ENCODE assay signal across 12 cellular contexts in the genomic region with DNA sequence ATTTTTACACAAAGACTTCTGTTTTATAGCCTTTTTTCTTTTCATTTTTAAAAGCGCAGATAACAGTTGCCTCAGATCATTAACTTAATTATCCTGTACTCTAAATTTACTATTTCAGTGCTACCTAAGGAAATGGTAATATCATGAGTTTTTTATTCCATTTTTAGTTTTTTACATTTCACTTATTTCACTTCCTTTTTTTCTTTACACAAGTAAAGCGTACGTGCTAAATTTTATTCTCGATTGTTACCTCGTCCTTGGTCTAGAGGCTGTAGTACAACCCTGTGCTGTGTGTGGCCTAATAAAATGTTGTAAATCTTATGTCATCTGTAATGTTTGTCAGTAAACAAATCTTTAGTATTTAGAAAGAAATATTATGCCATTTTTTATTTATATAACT. TPM values are rescaled to one million over a fixed set of nuclear protein-coding genes. Genes with fewer than 3 reads are reported as not detected.
A peak's percentile ranks its signal among the peaks of the same experiment; 100 is the strongest.
DNase-seq lines count a peak whose midpoint lies in the region; ATAC-seq, FAIRE-seq and TF ChIP-seq lines count a peak whose summit lies in the region.
"Had no signal": no experiment of that assay in that cellular context is flagged by ENCODE, and none has a peak within 500 bp of the region (broad histone marks: within the 10 kb centered on the region; RNA-seq: fewer than 3 reads in every experiment).

No MANE protein-coding gene starts in this region.

- WGBS in small intestine, 3 donors: 61 to 88% (median 85%) methylated on average over 5 of the region's 5 CpGs

- intact Hi-C loops in dorsolateral prefrontal cortex (cut with DNase I): no loop called here

- ATAC-seq in GM18519 (IDR thresholded peaks at IDR 0.05; ENCODE audit: low FRiP score, unreplicated experiment) (peak; percentile 54), GM21529 (IDR thresholded peaks at IDR 0.05; ENCODE audit: unreplicated experiment) (peak; percentile 68), HG03196 (IDR thresholded peaks at IDR 0.05; ENCODE audit: unreplicated experiment) (peak; percentile 46), GM19035 (IDR thresholded peaks at IDR 0.05; ENCODE audit: unreplicated experiment) (no peak)

- H3K9me3 ChIP-seq in small intestine (ENCODE audit: control insufficient read depth, low read depth): no peaks in the 10 kb centered on the region

- peak overlapping the region; percentile 73 for H3K27ac ChIP-seq in epithelial cell of prostate
- H3K27ac ChIP-seq in small intestine (ENCODE audit: low read depth in 1 of 2, low read length in 1 of 2): no peak overlapping the region
- H3K27ac ChIP-seq in dorsolateral prefrontal cortex: no peak overlapping the region

- no peak for FAIRE-seq in small intestine (lab: Jason Lieb, UNC)

- no peak for TF ChIP-seq CTCF in dorsolateral prefrontal cortex (IDR thresholded peaks at IDR 0.05 in 54 of 56, conservative IDR thresholded peaks at IDR 0.05 in 2 of 56; ENCODE audit: low read depth in 1 of 56, partially characterized antibody in 56 of 56)

- H3K4me1 ChIP-seq in small intestine (ENCODE audit: control insufficient read depth in 2 of 2, insufficient read depth in 1 of 2, low read depth in 1 of 2, low read length in 1 of 2): no peaks in the 10 kb centered on the region

- no peaks in the 10 kb centered on the region for H3K27me3 ChIP-seq in small intestine (ENCODE audit: control insufficient read depth in 2 of 2, insufficient read depth in 2 of 2, low read length in 2 of 2)
- no peaks in the 10 kb centered on the region for H3K27me3 ChIP-seq in dorsolateral prefrontal cortex

- no peaks in the 10 kb centered on the region for H3K36me3 ChIP-seq in small intestine (ENCODE audit: control insufficient read depth in 2 of 2, insufficient read depth in 2 of 2, low read length in 2 of 2)

- no peak for DNase-seq in epithelial cell of prostate (ENCODE audit: low read depth, low spot score)
- no peak for DNase-seq in small intestine
- DNase-seq in dorsolateral prefrontal cortex: no peak
- no peak for DNase-seq in amygdala (lab: John Stamatoyannopoulos, UW)
- DNase-seq: activated CD4-positive, alpha-beta memory T cell treated with anti-CD3 and anti-CD28 coated beads for 36 hours; activated naive CD8-positive, alpha-beta T cell treated with anti-CD3 and anti-CD28 coated beads for 36 hours; effector memory CD4-positive, alpha-beta T cell; NCI-H526 had no signal

- H3K4me3 ChIP-seq in small intestine (ENCODE audit: low read depth in 1 of 2, low read length in 2 of 2) (no peak overlapping the region), dorsolateral prefrontal cortex (peak overlapping the region in 4 of 59 donors; percentile 2 to 21 (median 6))

RNA-seq across cellular contexts. Expression of a gene that starts 49.2 kb away (rescaled TPM):
- 10 to 100 TPM in 1 of 3 donors, 1 to 10 TPM in 1, under 1 TPM in 1; 0.89 to 17.4 (median 1.1) TPM for polyA plus RNA-seq in small intestine
- 100 to 1,000 TPM in 17 of 120 experiments, 10 to 100 TPM in 103; 57.7 to 155 (median 82.6) TPM for total RNA-seq in dorsolateral prefrontal cortex
